ENCODE assay signal across 8 cellular contexts in genomic region chr3:71982506-71983258, GRCh38.
A peak's percentile ranks its signal among the peaks of the same experiment; 100 is the strongest.
DNase-seq lines count a peak whose midpoint lies in the region; ATAC-seq and TF ChIP-seq lines count a peak whose summit lies in the region.
"Not testable (repeated sequence)": the region's sequence is repeated elsewhere in the genome, so short reads cannot be mapped to it uniquely, and the experiment has no call there.

No MANE protein-coding gene starts in this region.

- CTCF ChIA-PET in activated CD8-positive, alpha-beta T cell treated with anti-CD3 and anti-CD28 coated beads, Interleukin-2, amount 10 ng/mL, durations not matched to agents 7 days and 5 days (lab: Charles Lee), result interaction anchor here (1.3 kb wide), 1 partner anchor 107 kb away, joined by 3 read pairs; no protein-coding TSS in a partner anchor

- TF ChIP-seq CTCF in fibroblast of the aortic adventitia (IDR thresholded peaks at IDR 0.05; ENCODE audit: insufficient read depth, low read length); retinal pigment epithelial cell (conservative IDR thresholded peaks at IDR 0.05; ENCODE audit: low read depth, low read length): not testable (repeated sequence)

- H3K4me1 Mint-ChIP-seq in activated CD8-positive, alpha-beta T cell treated with anti-CD3 and anti-CD28 coated beads, Interleukin-2, amount 10 ng/mL, durations not matched to agents 7 days and 5 days (ENCODE audit: low read depth), result peaks cover 25% of the 10 kb centered on the region

- not testable (repeated sequence) for H3K36me3 Mint-ChIP-seq in activated CD8-positive, alpha-beta T cell treated with anti-CD3 and anti-CD28 coated beads, Interleukin-2, amount 10 ng/mL, durations not matched to agents 7 days and 5 days (ENCODE audit: low read depth)

- not testable (repeated sequence) for H3K27ac Mint-ChIP-seq in activated CD8-positive, alpha-beta T cell treated with anti-CD3 and anti-CD28 coated beads, Interleukin-2, amount 10 ng/mL, durations not matched to agents 7 days and 5 days

- DNase-seq in DMS53 treated with DMSO at 0.1 percent for 48 hours (lab: John Stamatoyannopoulos, UW; ENCODE audit: unreplicated experiment), result peak; percentile 16
- peak in 58 of 76 experiments; percentile 6 to 74 (median 36) for DNase-seq in HUDEP-2 (lab: John Stamatoyannopoulos, UW; ENCODE audit: unreplicated experiment in 76 of 76)
- peak; percentile 96 for DNase-seq in RPMI7951 (ENCODE audit: low read depth)
- peak; percentile 45 for DNase-seq in activated CD8-positive, alpha-beta T cell treated with anti-CD3 and anti-CD28 coated beads, Interleukin-2, amount 10 ng/mL, durations not matched to agents 7 days and 5 days
- DNase-seq in amniotic epithelial cell (ENCODE audit: low read depth), result peak; percentile 88
- DNase-seq in fibroblast of the aortic adventitia (ENCODE audit: low read depth), result peak; percentile 83
- DNase-seq in retinal pigment epithelial cell (ENCODE audit: low read depth), result peak; percentile 84
- peak; percentile 36 for DNase-seq in stimulated activated naive CD4-positive, alpha-beta T cell treated with Interleukin-2 at 50 U/mL for 16 hours (lab: John Stamatoyannopoulos, UW)

- not testable (repeated sequence) for H3K4me3 Mint-ChIP-seq in activated CD8-positive, alpha-beta T cell treated with anti-CD3 and anti-CD28 coated beads, Interleukin-2, amount 10 ng/mL, durations not matched to agents 7 days and 5 days

- not testable (repeated sequence) for H3K4me3 ChIP-seq in fibroblast of the aortic adventitia (ENCODE audit: low read depth, low read length); retinal pigment epithelial cell (ENCODE audit: low read length)

- not testable (repeated sequence) for H3K9me3 Mint-ChIP-seq in activated CD8-positive, alpha-beta T cell treated with anti-CD3 and anti-CD28 coated beads, Interleukin-2, amount 10 ng/mL, durations not matched to agents 7 days and 5 days (ENCODE audit: insufficient read depth)

- not testable (repeated sequence) for ATAC-seq in activated CD8-positive, alpha-beta T cell treated with anti-CD3 and anti-CD28 coated beads, Interleukin-2, amount 10 ng/mL, durations not matched to agents 7 days and 5 days

- H3K27me3 Mint-ChIP-seq in activated CD8-positive, alpha-beta T cell treated with anti-CD3 and anti-CD28 coated beads, Interleukin-2, amount 10 ng/mL, durations not matched to agents 7 days and 5 days (ENCODE audit: low read depth), result not testable (repeated sequence)

- POLR2A ChIA-PET in activated CD8-positive, alpha-beta T cell treated with anti-CD3 and anti-CD28 coated beads, Interleukin-2, amount 10 ng/mL, durations not matched to agents 7 days and 5 days (lab: Charles Lee), result not testable (repeated sequence)

Comparison
In these comparisons a context has a peak if more than half of its experiments do, and no peak if none do; other contexts are left out.
1. DNase-seq: peak in every context shown above with its lines; median percentile 96 in RPMI7951; 88 in amniotic epithelial cell; 84 in retinal pigment epithelial cell; 83 in fibroblast of the aortic adventitia; 45 in activated CD8-positive, alpha-beta T cell treated with anti-CD3 and anti-CD28 coated beads, Interleukin-2, amount 10 ng/mL, durations not matched to agents 7 days and 5 days; 36 in HUDEP-2; 36 in stimulated activated naive CD4-positive, alpha-beta T cell treated with Interleukin-2 at 50 U/mL for 16 hours; 16 in DMS53 treated with DMSO at 0.1 percent for 48 hours.